In genomic region chr1:15058261-15058660, GRCh38 we compare ENCODE assay signal across 9 cellular contexts.
"Had no signal": no experiment of that assay in that cellular context is flagged by ENCODE, and none has a peak within 500 bp of the region (broad histone marks: within the 10 kb centered on the region; RNA-seq: fewer than 3 reads in every experiment).

No MANE protein-coding gene starts in this region.

- H3K4me3 Mint-ChIP-seq: HFFc6 had no signal

- DNase-seq: GM23248, GOT3, H7, HFFc6, IMR-90, KBM-7 had no signal

- H2AFZ ChIP-seq: GM23248 had no signal

- H3K27ac ChIP-seq: GM23248, KMS-11 had no signal

- H3K9ac ChIP-seq: GM23248, KMS-11 had no signal

- ATAC-seq: HCT116 had no signal

- H3K4me1 ChIP-seq: HAP-1 had no signal

- H3K4me2 ChIP-seq: KMS-11 had no signal

- H3K27ac Mint-ChIP-seq: HFFc6 had no signal

- H3K4me3 ChIP-seq: GM23248, HAP-1 had no signal
